Comparison of ENCODE assay signal across 19 cellular contexts in the genomic region with DNA sequence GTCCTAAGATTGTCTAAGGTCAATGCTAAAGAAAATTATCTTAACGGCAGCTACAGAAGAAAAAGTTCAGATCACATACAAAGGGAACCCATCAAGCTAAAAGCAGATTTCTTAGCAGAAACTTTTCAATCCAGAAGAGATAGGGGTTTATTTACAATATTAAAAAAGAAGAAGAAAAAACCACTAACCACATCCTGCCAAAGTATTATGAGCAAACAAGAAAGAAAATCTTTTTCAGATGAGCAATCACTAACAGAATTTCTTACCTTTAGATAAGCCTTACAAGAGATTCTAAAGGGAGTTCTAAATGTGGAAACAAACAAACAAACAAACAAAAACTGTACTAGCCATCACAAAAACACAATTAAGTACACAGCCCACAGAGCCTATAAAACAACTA.
DNase-seq lines count a peak whose midpoint lies in the region; ATAC-seq and TF ChIP-seq lines count a peak whose summit lies in the region.
"Had no signal": no experiment of that assay in that cellular context is flagged by ENCODE, and none has a peak within 500 bp of the region (broad histone marks: within the 10 kb centered on the region; RNA-seq: fewer than 3 reads in every experiment).

No MANE protein-coding gene starts in this region.

- POLR2A ChIA-PET in PC-3 (lab: Charles Lee; ENCODE audit: unreplicated experiment): no interaction called here

- H3K27ac ChIP-seq in BLaER1 treated with 17β-estradiol and CSF1 and Interleukin-3, amounts not matched to agents 10 nM and 100 nM: no peak overlapping the region
- H3K27ac ChIP-seq in KMS-11 (no peak overlapping the region), PC-3 (ENCODE audit: low read length) (no peak overlapping the region)
- H3K27ac ChIP-seq: GM23248 had no signal

- H3K4me3 ChIP-seq in BLaER1 treated with 17β-estradiol and CSF1 and Interleukin-3, amounts not matched to agents 10 nM and 100 nM: no peak overlapping the region
- H3K4me3 ChIP-seq in KMS-11 (IDR thresholded peaks at IDR 0.05; ENCODE audit: insufficient read depth, low read depth, low read length): no peak overlapping the region
- no peak overlapping the region for H3K4me3 ChIP-seq in PC-3 (ENCODE audit: low read length)
- no peak overlapping the region for H3K4me3 ChIP-seq in epithelial cell of esophagus (ENCODE audit: low read length)
- H3K4me3 ChIP-seq: GM12878, GM23248, HAP-1 had no signal

- no peak overlapping the region for H3K9ac ChIP-seq in BLaER1 treated with 17β-estradiol and CSF1 and Interleukin-3, amounts not matched to agents 10 nM and 100 nM
- no peak overlapping the region for H3K9ac ChIP-seq in KMS-11
- no peak overlapping the region for H3K9ac ChIP-seq in PC-3 (ENCODE audit: low read length)
- H3K9ac ChIP-seq: GM23248 had no signal

- no peaks in the 10 kb centered on the region for H3K36me3 ChIP-seq in BLaER1 treated with 17β-estradiol and CSF1 and Interleukin-3, amounts not matched to agents 10 nM and 100 nM
- no peaks in the 10 kb centered on the region for H3K36me3 ChIP-seq in KMS-11 (ENCODE audit: insufficient read depth)
- H3K36me3 ChIP-seq in PC-3 (ENCODE audit: low read depth, low read length): no peaks in the 10 kb centered on the region
- H3K36me3 ChIP-seq: BE2C, HAP-1 had no signal

- ATAC-seq in PC-3 (peak; percentile 63), GM19328 (IDR thresholded peaks at IDR 0.05; ENCODE audit: unreplicated experiment) (no peak), Right ventricle myocardium inferior (no peak)
- ATAC-seq: GM12878 had no signal

- intact Hi-C loops in PC-3 (cut with micrococcal nuclease) (no loop called here), Right ventricle myocardium inferior (cut with DNase I) (no loop called here)

- peaks cover 40 to 71% (median 68%) of the 10 kb centered on the region in 11 experiments for H3K27me3 ChIP-seq in BLaER1 treated with 17β-estradiol and CSF1 and Interleukin-3, amounts not matched to agents 10 nM and 100 nM
- H3K27me3 ChIP-seq in KMS-11 (ENCODE audit: insufficient read depth, low read depth) (no peaks in the 10 kb centered on the region), PC-3 (ENCODE audit: low read length) (no peaks in the 10 kb centered on the region)
- H3K27me3 ChIP-seq: BE2C had no signal

- no peaks in the 10 kb centered on the region for H3K9me2 ChIP-seq in PC-3 (replicated peaks; ENCODE audit: low read length)

- CTCF ChIA-PET in PC-3 (lab: Charles Lee): no interaction called here

- BruUV-seq in PC-3 (replicated peaks; lab: Mats Ljungman, UMichigan): no TSS peak

- H3K79me2 ChIP-seq in KMS-11 (ENCODE audit: insufficient read depth, low read depth): no peaks in the 10 kb centered on the region
- H3K79me2 ChIP-seq in PC-3 (ENCODE audit: low read length): no peaks in the 10 kb centered on the region

- peaks cover 0 to 11% (median 0%) of the 10 kb centered on the region in 11 experiments; a peak in 2 of 22 replicates for H4K20me1 ChIP-seq in BLaER1 treated with 17β-estradiol and CSF1 and Interleukin-3, amounts not matched to agents 10 nM and 100 nM
- H4K20me1 ChIP-seq in KMS-11 (ENCODE audit: insufficient read depth) (no peaks in the 10 kb centered on the region), PC-3 (ENCODE audit: low read length) (no peaks in the 10 kb centered on the region)

- H3K9me3 ChIP-seq in BLaER1 treated with 17β-estradiol and CSF1 and Interleukin-3, amounts not matched to agents 10 nM and 100 nM (replicated peaks in 1 of 11): no peaks in the 10 kb centered on the region
- no peaks in the 10 kb centered on the region for H3K9me3 ChIP-seq in PC-3 (ENCODE audit: low read length)
- H3K9me3 ChIP-seq: BE2C, HAP-1 had no signal

- H3K4me1 ChIP-seq in BLaER1 treated with 17β-estradiol and CSF1 and Interleukin-3, amounts not matched to agents 10 nM and 100 nM: peaks cover 12 to 28% (median 22%) of the 10 kb centered on the region in 10 experiments
- H3K4me1 ChIP-seq in KMS-11 (ENCODE audit: low read depth, poor library complexity, severe bottlenecking) (peaks cover 17% of the 10 kb centered on the region), PC-3 (ENCODE audit: insufficient read depth, low read length) (peaks cover 11% of the 10 kb centered on the region; the same call in 1 of the 2 replicates)
- H3K4me1 ChIP-seq: BE2C, HAP-1 had no signal

- no peak for TF ChIP-seq CTCF in KMS-11 (conservative IDR thresholded peaks at IDR 0.05; ENCODE audit: low read depth, low read length)
- no peak for TF ChIP-seq CTCF in PC-3 (conservative IDR thresholded peaks at IDR 0.05; ENCODE audit: low read depth, low read length)
- TF ChIP-seq CTCF in epithelial cell of esophagus (IDR thresholded peaks at IDR 0.05; ENCODE audit: insufficient read depth, low read depth, low read length, missing control alignments): no peak

- DNase-seq in PC-3: peak; percentile 46
- DNase-seq in epithelial cell of esophagus (ENCODE audit: low read depth): peak; percentile 2
- DNase-seq in Right ventricle myocardium inferior (ENCODE audit: missing footprints): no peak
- no peak for DNase-seq in T-helper 1 cell
- DNase-seq in DMS79 (lab: John Stamatoyannopoulos, UW): no peak
- DNase-seq: ACHN; BE2C; CD4-positive, alpha-beta memory T cell; DMS153; DMS79 treated with DMSO at 0.1 percent for 48 hours; EL; GM23248; IMR-90; KBM-7 had no signal

- H3F3A ChIP-seq in PC-3 (ENCODE audit: low read length, unreplicated experiment): no peaks in the 10 kb centered on the region

- H2AFZ ChIP-seq in KMS-11 (ENCODE audit: low read depth) (no peak overlapping the region), PC-3 (ENCODE audit: low read length) (no peak overlapping the region)
- H2AFZ ChIP-seq: GM23248 had no signal

- peak overlapping the region; percentile 1 to 59 (median 35); a peak in 16 of 22 replicates for H3K4me2 ChIP-seq in BLaER1 treated with 17β-estradiol and CSF1 and Interleukin-3, amounts not matched to agents 10 nM and 100 nM
- H3K4me2 ChIP-seq in KMS-11 (0 out of 2 replicates have a peak overlapping the region, but pooled peaks have one; percentile 10), PC-3 (ENCODE audit: low read length) (no peak overlapping the region)

Comparison
In these comparisons a context has a peak if more than half of its experiments do, and no peak if none do; other contexts are left out.
1. DNase-seq: peak in PC-3 (single experiment) and epithelial cell of esophagus (single experiment); none in Right ventricle myocardium inferior (single experiment), T-helper 1 cell (0 of 5) and DMS79 (single experiment).